In the genomic region with DNA sequence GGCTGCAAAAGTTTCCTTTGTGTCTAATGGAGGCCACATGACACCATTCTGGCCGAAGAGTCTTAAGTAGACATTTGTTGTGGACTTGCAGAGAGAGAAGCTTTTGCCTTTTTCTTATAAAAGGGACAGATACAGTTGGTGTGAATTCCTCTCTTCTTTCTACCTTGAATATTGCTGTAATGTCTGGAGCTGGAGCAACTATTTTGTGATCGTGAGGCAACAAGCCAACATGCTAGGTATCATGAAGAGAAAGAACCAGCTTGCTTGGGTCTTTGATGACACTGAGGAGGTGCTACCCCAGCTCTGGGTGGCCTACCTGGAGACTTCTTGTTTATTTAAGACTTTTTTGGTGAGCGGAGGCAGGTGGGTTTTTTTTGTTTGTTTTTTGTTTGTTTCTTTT, we compare ENCODE assay signal across 19 cellular contexts.
"Had no signal": no experiment of that assay in that cellular context is flagged by ENCODE, and none has a peak within 500 bp of the region (broad histone marks: within the 10 kb centered on the region; RNA-seq: fewer than 3 reads in every experiment).

No MANE protein-coding gene starts in this region.

- H2AFZ ChIP-seq: parathyroid adenoma had no signal

- H3K9ac ChIP-seq: parathyroid adenoma had no signal

- H3K4me3 ChIP-seq: coronary artery, lower lobe of right lung, right lobe of liver, smooth muscle cell, stomach, thyroid gland had no signal

- H3K79me2 ChIP-seq: parathyroid adenoma had no signal

- DNase-seq: effector memory CD8-positive, alpha-beta T cell; left ventricle myocardium superior; lower lobe of right lung; naive B cell; right lobe of liver; stimulated activated CD4-positive, alpha-beta T cell treated with anti-CD3 and anti-CD28 coated beads, Interleukin-12 subunit alpha, Interleukin-12 subunit beta, amount 100 ng/mL, for 4 hours; stimulated activated CD4-positive, alpha-beta T cell treated with anti-CD3 and anti-CD28 coated beads, Interleukin-1b, Interleukin-23, amount 100 ng/mL, for 48 hours; stimulated activated CD4-positive, alpha-beta T cell treated with anti-CD3 and anti-CD28 coated beads, Interleukin-4, amount 100 ng/mL, for 1 hour; stimulated activated naive CD4-positive, alpha-beta T cell treated with Interleukin-2 at 50 U/mL for 16 hours; stomach; thyroid gland had no signal

- H3K4me2 ChIP-seq: smooth muscle cell had no signal

- H3K9me3 ChIP-seq: lower lobe of right lung, neutrophil, right lobe of liver, stomach, thyroid gland had no signal

- FAIRE-seq: frontal cortex, keratinocyte had no signal

- H3K27me3 ChIP-seq: neutrophil, right lobe of liver, stomach, thyroid gland had no signal

- ATAC-seq: effector memory CD8-positive, alpha-beta T cell; left ventricle myocardium superior; lower lobe of right lung; natural killer cell treated with Interleukin-12 subunit alpha and Interleukin-12 subunit beta and Interleukin-15 and Interleukin-18, amount 100 ng/mL, for 72 hours; right lobe of liver; stimulated activated effector memory CD8-positive, alpha-beta T cell treated with anti-CD3 and anti-CD28 coated beads, Interleukin-12 subunit alpha, Interleukin-12 subunit beta, amount 100 ng/mL, for 72 hours had no signal

- H3K27ac ChIP-seq: coronary artery, lower lobe of right lung, neutrophil, parathyroid adenoma, right lobe of liver, stomach, thyroid gland had no signal

- H3K36me3 ChIP-seq: lower lobe of right lung, neutrophil, right lobe of liver, stomach, thyroid gland had no signal

- H3K4me1 ChIP-seq: lower lobe of right lung, parathyroid adenoma, right lobe of liver had no signal
